1 cellular context compared by ENCODE assay signal in the genomic region with DNA sequence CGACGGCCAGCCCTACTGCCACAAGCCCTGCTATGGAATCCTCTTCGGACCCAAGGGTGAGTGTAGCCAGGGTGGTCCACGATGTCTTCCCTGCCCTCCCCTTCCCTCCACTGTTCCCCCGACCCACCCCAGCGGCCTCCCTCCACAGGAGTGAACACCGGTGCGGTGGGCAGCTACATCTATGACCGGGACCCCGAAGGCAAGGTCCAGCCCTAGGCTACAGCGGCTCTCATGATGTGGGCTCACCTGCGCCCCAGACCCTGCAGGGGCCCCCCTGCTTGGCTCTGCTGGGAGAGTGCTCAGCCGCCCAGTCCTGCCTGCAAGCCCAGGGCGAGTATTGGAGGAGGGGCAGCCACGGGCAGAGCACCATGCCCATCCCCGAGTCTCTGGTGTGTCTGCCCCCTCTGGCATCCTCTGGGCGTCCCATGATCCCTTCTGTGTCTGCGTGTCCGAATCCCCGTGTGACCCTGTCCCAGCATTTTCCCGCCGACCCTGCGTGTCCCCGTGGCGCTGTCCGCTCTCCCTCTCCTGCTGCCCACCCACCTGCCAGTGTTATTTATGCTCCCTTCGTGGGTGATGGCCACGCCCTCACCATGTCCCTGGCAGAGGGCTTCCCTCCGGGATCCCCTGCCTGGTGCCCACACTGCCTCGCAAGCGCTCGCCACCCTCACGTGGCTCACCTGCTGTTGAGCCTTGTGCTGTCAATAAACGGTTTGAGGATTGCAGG.
TF ChIP-seq lines count a peak whose summit lies in the region.

No MANE protein-coding gene starts in this region.

TF ChIP-seq in GM23338, 12 proteins besides CTCF, POLR2A, EP300 and RAD21:
- TF ChIP-seq EZH2 (IDR thresholded peaks at IDR 0.05; ENCODE audit: low read depth, unreplicated experiment): peak; percentile 78
- TF ChIP-seq, protein P1, sequence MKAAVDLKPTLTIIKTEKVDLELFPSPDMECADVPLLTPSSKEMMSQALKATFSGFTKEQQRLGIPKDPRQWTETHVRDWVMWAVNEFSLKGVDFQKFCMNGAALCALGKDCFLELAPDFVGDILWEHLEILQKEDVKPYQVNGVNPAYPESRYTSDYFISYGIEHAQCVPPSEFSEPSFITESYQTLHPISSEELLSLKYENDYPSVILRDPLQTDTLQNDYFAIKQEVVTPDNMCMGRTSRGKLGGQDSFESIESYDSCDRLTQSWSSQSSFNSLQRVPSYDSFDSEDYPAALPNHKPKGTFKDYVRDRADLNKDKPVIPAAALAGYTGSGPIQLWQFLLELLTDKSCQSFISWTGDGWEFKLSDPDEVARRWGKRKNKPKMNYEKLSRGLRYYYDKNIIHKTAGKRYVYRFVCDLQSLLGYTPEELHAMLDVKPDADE (IDR thresholded peaks at IDR 0.05): no peak
- TF ChIP-seq, protein P2, sequence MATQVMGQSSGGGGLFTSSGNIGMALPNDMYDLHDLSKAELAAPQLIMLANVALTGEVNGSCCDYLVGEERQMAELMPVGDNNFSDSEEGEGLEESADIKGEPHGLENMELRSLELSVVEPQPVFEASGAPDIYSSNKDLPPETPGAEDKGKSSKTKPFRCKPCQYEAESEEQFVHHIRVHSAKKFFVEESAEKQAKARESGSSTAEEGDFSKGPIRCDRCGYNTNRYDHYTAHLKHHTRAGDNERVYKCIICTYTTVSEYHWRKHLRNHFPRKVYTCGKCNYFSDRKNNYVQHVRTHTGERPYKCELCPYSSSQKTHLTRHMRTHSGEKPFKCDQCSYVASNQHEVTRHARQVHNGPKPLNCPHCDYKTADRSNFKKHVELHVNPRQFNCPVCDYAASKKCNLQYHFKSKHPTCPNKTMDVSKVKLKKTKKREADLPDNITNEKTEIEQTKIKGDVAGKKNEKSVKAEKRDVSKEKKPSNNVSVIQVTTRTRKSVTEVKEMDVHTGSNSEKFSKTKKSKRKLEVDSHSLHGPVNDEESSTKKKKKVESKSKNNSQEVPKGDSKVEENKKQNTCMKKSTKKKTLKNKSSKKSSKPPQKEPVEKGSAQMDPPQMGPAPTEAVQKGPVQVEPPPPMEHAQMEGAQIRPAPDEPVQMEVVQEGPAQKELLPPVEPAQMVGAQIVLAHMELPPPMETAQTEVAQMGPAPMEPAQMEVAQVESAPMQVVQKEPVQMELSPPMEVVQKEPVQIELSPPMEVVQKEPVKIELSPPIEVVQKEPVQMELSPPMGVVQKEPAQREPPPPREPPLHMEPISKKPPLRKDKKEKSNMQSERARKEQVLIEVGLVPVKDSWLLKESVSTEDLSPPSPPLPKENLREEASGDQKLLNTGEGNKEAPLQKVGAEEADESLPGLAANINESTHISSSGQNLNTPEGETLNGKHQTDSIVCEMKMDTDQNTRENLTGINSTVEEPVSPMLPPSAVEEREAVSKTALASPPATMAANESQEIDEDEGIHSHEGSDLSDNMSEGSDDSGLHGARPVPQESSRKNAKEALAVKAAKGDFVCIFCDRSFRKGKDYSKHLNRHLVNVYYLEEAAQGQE (IDR thresholded peaks at IDR 0.05; ENCODE audit: unreplicated experiment): no peak
